In genomic region chr14:105862581-105863239, GRCh38 we compare ENCODE assay signal across 11 cellular contexts.
DNase-seq lines count a peak whose midpoint lies in the region; ATAC-seq and TF ChIP-seq lines count a peak whose summit lies in the region.
"Had no signal": no experiment of that assay in that cellular context is flagged by ENCODE, and none has a peak within 500 bp of the region (broad histone marks: within the 10 kb centered on the region; RNA-seq: fewer than 3 reads in every experiment).

No MANE protein-coding gene starts in this region.

- H3K9me3 ChIP-seq in SU-DHL-6 (ENCODE audit: insufficient read depth, low read length) (no peaks in the 10 kb centered on the region), duodenal mucosa (ENCODE audit: control insufficient read depth in 1 of 2, low read length in 2 of 2) (no peaks in the 10 kb centered on the region), right cardiac atrium (ENCODE audit: control insufficient read depth, low read length) (no peaks in the 10 kb centered on the region)

- H3K36me3 ChIP-seq in SU-DHL-6 (ENCODE audit: low read length) = peaks cover 18% of the 10 kb centered on the region
- H3K36me3 ChIP-seq in duodenal mucosa (ENCODE audit: control insufficient read depth in 1 of 2, insufficient read depth in 2 of 2, low read length in 2 of 2) = no peaks in the 10 kb centered on the region

- H3K27me3 Mint-ChIP-seq in type B pancreatic cell = no peaks in the 10 kb centered on the region

- no peak overlapping the region for H3K27ac Mint-ChIP-seq in type B pancreatic cell

- H3K4me3 ChIP-seq in SU-DHL-6 (ENCODE audit: insufficient read depth, low read length, poor library complexity, severe bottlenecking) (peak overlapping the region; percentile 63), duodenal mucosa (ENCODE audit: low read depth in 1 of 2, low read length in 2 of 2) (peak overlapping the region; percentile 24 to 55), right cardiac atrium (ENCODE audit: low read length) (no peak overlapping the region)

- ATAC-seq in Right ventricle myocardium inferior (no peak), left cardiac atrium (no peak), HG02973 (IDR thresholded peaks at IDR 0.05; ENCODE audit: unreplicated experiment) (no peak), right cardiac atrium (no peak)
- ATAC-seq: Panc1 had no signal

- H3K9ac ChIP-seq in SU-DHL-6 (ENCODE audit: low read length) (peak overlapping the region; percentile 94), duodenal mucosa (ENCODE audit: low read depth in 1 of 2, low read length in 2 of 2) (peak overlapping the region in 1 of 2 donors; percentile 33)

- peaks cover 4% of the 10 kb centered on the region for H3K9me3 Mint-ChIP-seq in type B pancreatic cell
- H3K9me3 Mint-ChIP-seq: neural crest cell had no signal

- no peaks in the 10 kb centered on the region for H3K36me3 Mint-ChIP-seq in type B pancreatic cell

- peak overlapping the region; percentile 97 for H3K27ac ChIP-seq in SU-DHL-6 (ENCODE audit: low read depth, low read length)
- peak overlapping the region; percentile 42 for H3K27ac ChIP-seq in duodenal mucosa (ENCODE audit: low read depth, low read length)
- H3K27ac ChIP-seq in right cardiac atrium (ENCODE audit: low read length) = no peak overlapping the region

- peak overlapping the region; percentile 97 for H3K4me2 ChIP-seq in SU-DHL-6 (ENCODE audit: low read depth, low read length, poor library complexity, severe bottlenecking)

- peaks cover 28% of the 10 kb centered on the region for H3F3A ChIP-seq in SU-DHL-6 (ENCODE audit: insufficient read depth)

- H4K20me1 ChIP-seq in SU-DHL-6 (ENCODE audit: low read depth, low read length) = no peaks in the 10 kb centered on the region

- no peaks in the 10 kb centered on the region for H3K4me1 Mint-ChIP-seq in type B pancreatic cell (ENCODE audit: unreplicated experiment)
- H3K4me1 Mint-ChIP-seq: neural crest cell had no signal

- H3K9me2 ChIP-seq in SU-DHL-6 (replicated peaks; ENCODE audit: insufficient read depth, low read length) = no peaks in the 10 kb centered on the region

- H3K27me3 ChIP-seq in SU-DHL-6 (ENCODE audit: low read length) (no peaks in the 10 kb centered on the region), duodenal mucosa (ENCODE audit: control insufficient read depth in 1 of 2, insufficient read depth in 2 of 2, low read length in 2 of 2) (no peaks in the 10 kb centered on the region), right cardiac atrium (ENCODE audit: control insufficient read depth, insufficient read depth) (no peaks in the 10 kb centered on the region)

- intact Hi-C loops in Right ventricle myocardium inferior (cut with DNase I) (no loop called here), left cardiac atrium (cut with DNase I) (no loop called here), right cardiac atrium (cut with DNase I) (no loop called here)

- H3K79me2 ChIP-seq in SU-DHL-6 (ENCODE audit: insufficient read depth, low read length) = peaks cover 22% of the 10 kb centered on the region

- no peak overlapping the region for H3K4me3 Mint-ChIP-seq in type B pancreatic cell
- H3K4me3 Mint-ChIP-seq: neural crest cell had no signal

- no peak overlapping the region for H2AFZ ChIP-seq in SU-DHL-6 (ENCODE audit: low read depth, low read length, severe bottlenecking)

- no peak for TF ChIP-seq CTCF in SU-DHL-6 (IDR thresholded peaks at IDR 0.05; ENCODE audit: insufficient read depth, low read length, poor library complexity, severe bottlenecking)
- no peak for TF ChIP-seq CTCF in type B pancreatic cell (conservative IDR thresholded peaks at IDR 0.05)

- DNase-seq in Right ventricle myocardium inferior (ENCODE audit: missing footprints) (peak; percentile 15), left cardiac atrium (no peak), type B pancreatic cell (ENCODE audit: extremely low spot score, unreplicated experiment) (peak; percentile 63), NCI-H2171 (lab: John Stamatoyannopoulos, UW) (no peak), right cardiac atrium (no peak)
- DNase-seq: NCI-H187 treated with DMSO at 0.1 percent for 48 hours had no signal

- WGBS in right cardiac atrium = 70% methylated on average over 20 of the region's 20 CpGs

- H3K4me1 ChIP-seq in duodenal mucosa (ENCODE audit: control insufficient read depth in 1 of 2, insufficient read depth in 2 of 2, low read length in 2 of 2) = no peaks in the 10 kb centered on the region
- H3K4me1 ChIP-seq in right cardiac atrium (ENCODE audit: control insufficient read depth, insufficient read depth, low read length) = no peaks in the 10 kb centered on the region

Comparison
In these comparisons a context has a peak if more than half of its experiments do, and no peak if none do; other contexts are left out.
1. DNase-seq: peak in Right ventricle myocardium inferior (single experiment) and type B pancreatic cell (single experiment); none in left cardiac atrium (single experiment), NCI-H2171 (single experiment) and right cardiac atrium (0 of 3).